ENCODE assay signal across 14 cellular contexts in genomic region chr1:12554521-12555305, GRCh38.
A peak's percentile ranks its signal among the peaks of the same experiment; 100 is the strongest.
DNase-seq lines count a peak whose midpoint lies in the region; ATAC-seq and TF ChIP-seq lines count a peak whose summit lies in the region.
"Had no signal": no experiment of that assay in that cellular context is flagged by ENCODE, and none has a peak within 500 bp of the region (broad histone marks: within the 10 kb centered on the region; RNA-seq: fewer than 3 reads in every experiment).

No MANE protein-coding gene starts in this region.

- peak overlapping the region; percentile 4 for H2BK15ac ChIP-seq in neuronal stem cell (ENCODE audit: low read length)

- H3K18ac ChIP-seq in neuronal stem cell (ENCODE audit: low read length): peak overlapping the region; percentile 70

- H3K4me1 ChIP-seq in Panc1 (ENCODE audit: control insufficient read depth, insufficient read depth, low read length) (peaks cover 35% of the 10 kb centered on the region), esophagus muscularis mucosa (peaks cover 49 to 88% (median 78%) of the 10 kb centered on the region in 4 donors), neuronal stem cell (ENCODE audit: control insufficient read depth in 2 of 2, insufficient read depth in 1 of 2, low read depth in 1 of 2, low read length in 2 of 2) (peaks cover 2 to 28% of the 10 kb centered on the region in 2 donors), thoracic aorta (ENCODE audit: control insufficient read depth in 1 of 2, low read depth in 2 of 2) (peaks cover 33 to 71% of the 10 kb centered on the region in 2 donors)

- POLR2A ChIA-PET in Panc1 (lab: Charles Lee): no interaction called here

- H2AFZ ChIP-seq in neuronal stem cell (ENCODE audit: low read length): no peak overlapping the region

- H2AK5ac ChIP-seq in neuronal stem cell (ENCODE audit: low read depth, low read length): peak overlapping the region; percentile 43

- BruUV-seq in Panc1 (replicated peaks; lab: Mats Ljungman, UMichigan): no TSS peak

- H3K27me3 ChIP-seq in Panc1 (ENCODE audit: control insufficient read depth, insufficient read depth, low read length) (no peaks in the 10 kb centered on the region), esophagus muscularis mucosa (no peaks in the 10 kb centered on the region), neuronal stem cell (ENCODE audit: control insufficient read depth in 3 of 3, insufficient read depth in 3 of 3, low read depth in 1 of 3, low read length in 3 of 3) (no peaks in the 10 kb centered on the region), thoracic aorta (replicated peaks; ENCODE audit: insufficient read depth) (no peaks in the 10 kb centered on the region)
- H3K27me3 ChIP-seq: MG63 had no signal

- ATAC-seq in Panc1 (no peak), thoracic aorta (ENCODE audit: insufficient number of reproducible peaks, low FRiP score, low read depth) (no peak), left lobe of liver (no peak)

- H2BK120ac ChIP-seq in neuronal stem cell (ENCODE audit: low read depth, low read length): no peak overlapping the region

- intact Hi-C loops in Panc1 (cut with micrococcal nuclease; ENCODE audit: unreplicated experiment): no loop called here
- intact Hi-C loops in esophagus muscularis mucosa (cut with DNase I): loop anchor here (5.0 kb wide), 1 partner anchor 38 kb away; no protein-coding TSS in a partner anchor

- peak overlapping the region; percentile 33 for H2BK5ac ChIP-seq in neuronal stem cell (ENCODE audit: low read length)

- H3K9ac ChIP-seq in neuronal stem cell (ENCODE audit: low read depth, low read length, poor library complexity): no peak overlapping the region

- CTCF ChIA-PET in Panc1 (lab: Charles Lee): no interaction called here

- no peak overlapping the region for H3K4me3 ChIP-seq in Panc1 (ENCODE audit: low read depth in 2 of 2, low read length in 2 of 2)
- no peak overlapping the region for H3K4me3 ChIP-seq in esophagus muscularis mucosa
- H3K4me3 ChIP-seq in neuronal stem cell (ENCODE audit: low read length in 2 of 2): no peak overlapping the region
- H3K4me3 ChIP-seq in thoracic aorta: no peak overlapping the region
- H3K4me3 ChIP-seq: HAP-1, lung, MG63 had no signal

- H3K9me3 ChIP-seq in Panc1 (ENCODE audit: control insufficient read depth, insufficient read depth, low read depth, low read length) (no peaks in the 10 kb centered on the region), esophagus muscularis mucosa (no peaks in the 10 kb centered on the region), neuronal stem cell (replicated peaks in 1 of 2; ENCODE audit: control insufficient read depth in 2 of 2, insufficient read depth in 1 of 2, low read depth in 1 of 2, low read length in 2 of 2) (peaks cover 0 to 2% of the 10 kb centered on the region in 2 donors), thoracic aorta (no peaks in the 10 kb centered on the region)
- H3K9me3 ChIP-seq: HAP-1, MG63 had no signal

- no peak overlapping the region for H3K4me2 ChIP-seq in neuronal stem cell (ENCODE audit: insufficient read depth, low read length, poor library complexity, severe bottlenecking)

- WGBS in esophagus muscularis mucosa: 88% methylated on average over 12 of the region's 18 CpGs
- WGBS in neuronal stem cell (ENCODE audit: extremely low coverage in 2 of 2, insufficient read length in 2 of 2, insufficient replicate concordance in 1 of 2), 2 donors: no CpG with 5 or more reads among the region's 18 CpGs

- peak overlapping the region; percentile 61 for H3K23ac ChIP-seq in neuronal stem cell (ENCODE audit: low read depth, low read length, poor library complexity)

- no peak for TF ChIP-seq EP300 in esophagus muscularis mucosa (IDR thresholded peaks at IDR 0.05)

- DNase-seq in Panc1 (ENCODE audit: low read depth, low spot score): no peak
- DNase-seq in esophagus muscularis mucosa (ENCODE audit: extremely low spot score): no peak
- no peak for DNase-seq in neuronal stem cell (ENCODE audit: low spot score)
- no peak for DNase-seq in thoracic aorta (ENCODE audit: low spot score)
- no peak for DNase-seq in NOMO-1 treated with DMSO at 0.1 percent for 48 hours (lab: John Stamatoyannopoulos, UW; ENCODE audit: unreplicated experiment)
- no peak for DNase-seq in left lobe of liver (ENCODE audit: low spot score)
- DNase-seq in activated naive CD4-positive, alpha-beta T cell treated with anti-CD3 and anti-CD28 coated beads, Interleukin-2, amount 50 U/mL, for 16 hours: no peak
- DNase-seq: CD4-positive, alpha-beta T cell; NCI-H1436; NCI-H524 treated with DMSO at 0.1 percent for 48 hours; stimulated activated CD8-positive, alpha-beta memory T cell treated with anti-CD3 and anti-CD28 coated beads, Interleukin-4, amount 100 ng/mL, for 48 hours had no signal

- peak overlapping the region; percentile 59 for H2BK12ac ChIP-seq in neuronal stem cell (ENCODE audit: low read length)

- in situ Hi-C loops in Panc1 (cut with HindIII; ENCODE audit: low pct_unique_long_range_greater_than_20kb, low sequenced_read_pairs): no loop called here

- H3K14ac ChIP-seq in neuronal stem cell (ENCODE audit: low read length): no peak overlapping the region

- no peaks in the 10 kb centered on the region for H3K36me3 ChIP-seq in Panc1 (ENCODE audit: control insufficient read depth, insufficient read depth, low read length)
- no peaks in the 10 kb centered on the region for H3K36me3 ChIP-seq in esophagus muscularis mucosa
- H3K36me3 ChIP-seq in neuronal stem cell (replicated peaks in 1 of 2; ENCODE audit: control insufficient read depth in 2 of 2, insufficient read depth in 2 of 2, low read length in 2 of 2): no peaks in the 10 kb centered on the region
- no peaks in the 10 kb centered on the region for H3K36me3 ChIP-seq in thoracic aorta
- H3K36me3 ChIP-seq: HAP-1, MG63 had no signal

- no peaks in the 10 kb centered on the region for H3K79me1 ChIP-seq in neuronal stem cell (ENCODE audit: low read depth, low read length)

- H4K91ac ChIP-seq in neuronal stem cell (ENCODE audit: low read depth, low read length, poor library complexity): no peak overlapping the region

- no peak overlapping the region for H3K4ac ChIP-seq in neuronal stem cell (ENCODE audit: low read length)

- H3K27ac ChIP-seq in Panc1 (ENCODE audit: low read length) (peak overlapping the region; percentile 91), esophagus muscularis mucosa (replicated peaks in 1 of 4) (peak overlapping the region; percentile 93 to 96 (median 94)), neuronal stem cell (replicated peaks; ENCODE audit: low read length) (no peak overlapping the region), thoracic aorta (peak overlapping the region; percentile 87)

- H4K8ac ChIP-seq in neuronal stem cell (ENCODE audit: low read depth, low read length): no peak overlapping the region

- no peak for TF ChIP-seq POLR2A in esophagus muscularis mucosa (IDR thresholded peaks at IDR 0.05; ENCODE audit: low read depth)

- no peak for TF ChIP-seq CTCF in Panc1 (IDR thresholded peaks at IDR 0.05)
- no peak for TF ChIP-seq CTCF in esophagus muscularis mucosa (IDR thresholded peaks at IDR 0.05)
- TF ChIP-seq CTCF in thoracic aorta (IDR thresholded peaks at IDR 0.05): no peak
